In genomic region chr6:41042167-41042566, GRCh38 we compare ENCODE assay signal across 2 cellular contexts.
TF ChIP-seq lines count a peak whose summit lies in the region.

Gene TSPO2 (plus strand): TSS chr6:41042467. CDS start chr6:41042986, 519 bp downstream.

TF ChIP-seq in liver, 16 proteins besides CTCF, POLR2A, EP300 and RAD21 (continued from another document):
- TF ChIP-seq FOXA2 (IDR thresholded peaks at IDR 0.05): no peak
- TF ChIP-seq SP1 (IDR thresholded peaks at IDR 0.05): no peak
- TF ChIP-seq EGR1 (IDR thresholded peaks at IDR 0.05; ENCODE audit: low read depth in 2 of 2): no peak
- no peak for TF ChIP-seq REST (IDR thresholded peaks at IDR 0.05)
- no peak for TF ChIP-seq FOXA1 (IDR thresholded peaks at IDR 0.05)
- TF ChIP-seq RXRA (IDR thresholded peaks at IDR 0.05): no peak
- no peak for TF ChIP-seq GABPA (IDR thresholded peaks at IDR 0.05 in 1 of 2, conservative IDR thresholded peaks at IDR 0.05 in 1 of 2)
- no peak for TF ChIP-seq HNF4G (IDR thresholded peaks at IDR 0.05)

TF ChIP-seq in HepG2, 621 proteins besides CTCF, POLR2A, EP300 and RAD21 (continued from another document):
- TF ChIP-seq ZBTB44 (CRISPR knock-in tag; IDR thresholded peaks at IDR 0.05) (no peak), KAT8 (CRISPR knock-in tag; IDR thresholded peaks at IDR 0.05) (no peak), SOX13 (IDR thresholded peaks at IDR 0.05) (no peak), SOX13 (CRISPR knock-in tag; conservative IDR thresholded peaks at IDR 0.05 in 1 of 2, IDR thresholded peaks at IDR 0.05 in 1 of 2) (no peak), ZMYM3 (CRISPR knock-in tag; IDR thresholded peaks at IDR 0.05) (no peak), NFYB (CRISPR knock-in tag; IDR thresholded peaks at IDR 0.05) (no peak), BRF2 (CRISPR knock-in tag; IDR thresholded peaks at IDR 0.05) (no peak), ZNF326 (CRISPR knock-in tag; IDR thresholded peaks at IDR 0.05; ENCODE audit: borderline replicate concordance) (no peak), MXD4 (CRISPR knock-in tag; IDR thresholded peaks at IDR 0.05) (no peak), SNAI1 (CRISPR knock-in tag; IDR thresholded peaks at IDR 0.05; ENCODE audit: borderline replicate concordance) (no peak), TP53 (CRISPR knock-in tag; conservative IDR thresholded peaks at IDR 0.05) (no peak), KLF13 (CRISPR knock-in tag; IDR thresholded peaks at IDR 0.05) (no peak), ZNF441 (CRISPR knock-in tag; IDR thresholded peaks at IDR 0.05; ENCODE audit: borderline replicate concordance) (no peak), FOXK1 (CRISPR knock-in tag; IDR thresholded peaks at IDR 0.05; ENCODE audit: borderline replicate concordance, low read depth) (no peak), ELF3 (CRISPR knock-in tag; IDR thresholded peaks at IDR 0.05) (no peak), DMAP1 (CRISPR knock-in tag; IDR thresholded peaks at IDR 0.05) (no peak), YEATS4 (CRISPR knock-in tag; IDR thresholded peaks at IDR 0.05; ENCODE audit: borderline replicate concordance) (no peak), FOSL1 (CRISPR knock-in tag; IDR thresholded peaks at IDR 0.05; ENCODE audit: borderline replicate concordance) (no peak), ZNF432 (CRISPR knock-in tag; IDR thresholded peaks at IDR 0.05; ENCODE audit: borderline replicate concordance) (no peak)
